ENCODE assay signal across 18 cellular contexts in genomic region chr4:147182041-147182440, GRCh38.
"Had no signal": no experiment of that assay in that cellular context is flagged by ENCODE, and none has a peak within 500 bp of the region (broad histone marks: within the 10 kb centered on the region; RNA-seq: fewer than 3 reads in every experiment).

No MANE protein-coding gene starts in this region.

- H3K27ac Mint-ChIP-seq: activated naive CD4-positive, alpha-beta T cell treated with anti-CD3 and anti-CD28 coated beads, Interleukin-2, amount 50 U/mL, for 24 hours; activated T-cell treated with anti-CD3 and anti-CD28 coated beads, Interleukin-2, amount 50 U/mL, for 72 hours; immature natural killer cell; stimulated activated naive B cell treated with anti-CD40 and anti-IgM and Interleukin-4, amounts not matched to agents 10 μg/mL and 1 μg/mL and 100 μg/mL, for 72 hours had no signal

- H3K4me1 ChIP-seq: ascending aorta, breast epithelium, gastroesophageal sphincter, sigmoid colon, upper lobe of right lung had no signal

- H3K27ac ChIP-seq: ascending aorta, breast epithelium, gastroesophageal sphincter, ovary, sigmoid colon, thoracic aorta, upper lobe of right lung had no signal

- H3K4me3 Mint-ChIP-seq: activated naive CD4-positive, alpha-beta T cell treated with anti-CD3 and anti-CD28 coated beads, Interleukin-2, amount 50 U/mL, for 24 hours; activated T-cell treated with anti-CD3 and anti-CD28 coated beads, Interleukin-2, amount 50 U/mL, for 72 hours; immature natural killer cell; nephron; stimulated activated naive B cell treated with anti-CD40 and anti-IgM and Interleukin-4, amounts not matched to agents 10 μg/mL and 1 μg/mL and 100 μg/mL, for 72 hours had no signal

- H3K36me3 ChIP-seq: ascending aorta, breast epithelium, gastroesophageal sphincter, ovary, sigmoid colon, thoracic aorta, upper lobe of right lung had no signal

- H3K27me3 ChIP-seq: ascending aorta, breast epithelium, gastroesophageal sphincter, ovary, sigmoid colon, upper lobe of right lung had no signal

- H3K4me3 ChIP-seq: ascending aorta, breast epithelium, gastroesophageal sphincter, ovary, sigmoid colon, thoracic aorta, upper lobe of right lung had no signal

- H3K36me3 Mint-ChIP-seq: activated naive CD4-positive, alpha-beta T cell treated with anti-CD3 and anti-CD28 coated beads, Interleukin-2, amount 50 U/mL, for 24 hours; immature natural killer cell; stimulated activated naive B cell treated with anti-CD40 and anti-IgM and Interleukin-4, amounts not matched to agents 10 μg/mL and 1 μg/mL and 100 μg/mL, for 72 hours had no signal

- H3K9me3 ChIP-seq: ovary, thoracic aorta, upper lobe of right lung had no signal

- H3K4me1 Mint-ChIP-seq: activated naive CD4-positive, alpha-beta T cell treated with anti-CD3 and anti-CD28 coated beads, Interleukin-2, amount 50 U/mL, for 24 hours; immature natural killer cell; nephron; stimulated activated naive B cell treated with anti-CD40 and anti-IgM and Interleukin-4, amounts not matched to agents 10 μg/mL and 1 μg/mL and 100 μg/mL, for 72 hours had no signal

- DNase-seq: activated CD4-positive, alpha-beta T cell treated with anti-CD3 and anti-CD28 coated beads, Interleukin-2, amount 50 U/mL, for 1 hour; activated effector memory CD4-positive, alpha-beta T cell treated with anti-CD3 and anti-CD28 coated beads, Interleukin-2, amount 50 U/mL, for 16 hours; activated T-cell treated with anti-CD3 and anti-CD28 coated beads, Interleukin-2, amount 50 U/mL, for 72 hours; effector CD4-positive, alpha-beta T cell; immature natural killer cell; mesendoderm; ovary; sigmoid colon; stimulated activated CD4-positive, alpha-beta T cell treated with anti-CD3 and anti-CD28 coated beads, Interleukin-4, amount 100 ng/mL, for 4 hours; stimulated activated naive B cell treated with anti-CD40 and anti-IgM and Interleukin-4, amounts not matched to agents 10 μg/mL and 1 μg/mL and 100 μg/mL, for 72 hours; T1000; upper lobe of right lung had no signal

- H3K27me3 Mint-ChIP-seq: stimulated activated naive B cell treated with anti-CD40 and anti-IgM and Interleukin-4, amounts not matched to agents 10 μg/mL and 1 μg/mL and 100 μg/mL, for 72 hours had no signal
